Comparison of ENCODE assay signal across 9 cellular contexts in genomic region chrX:57595381-57595811, GRCh38. TPM values are rescaled to one million over a fixed set of nuclear protein-coding genes. Genes with fewer than 3 reads are reported as not detected.
DNase-seq lines count a peak whose midpoint lies in the region; ATAC-seq and TF ChIP-seq lines count a peak whose summit lies in the region.
"Had no signal": no experiment of that assay in that cellular context is flagged by ENCODE, and none has a peak within 500 bp of the region (broad histone marks: within the 10 kb centered on the region; RNA-seq: fewer than 3 reads in every experiment).

No MANE protein-coding gene starts in this region.

- H3K4me3 Mint-ChIP-seq in activated naive CD4-positive, alpha-beta T cell treated with anti-CD3 and anti-CD28 coated beads, Interleukin-2, amount 50 U/mL, for 24 hours: peak overlapping the region; percentile 88
- peak overlapping the region; percentile 64 for H3K4me3 Mint-ChIP-seq in activated CD8-positive, alpha-beta T cell treated with anti-CD3 and anti-CD28 coated beads for 36 hours

- H3K4me1 ChIP-seq in iPS-18a (ENCODE audit: control insufficient read depth, low read depth, low read length): no peaks in the 10 kb centered on the region
- peaks cover 31% of the 10 kb centered on the region for H3K4me1 ChIP-seq in suprapubic skin
- no peaks in the 10 kb centered on the region for H3K4me1 ChIP-seq in mucosa of descending colon (ENCODE audit: low read depth)
- H3K4me1 ChIP-seq in thyroid gland: peaks cover 6 to 14% of the 10 kb centered on the region in 2 donors

- H3K27ac Mint-ChIP-seq in activated naive CD4-positive, alpha-beta T cell treated with anti-CD3 and anti-CD28 coated beads, Interleukin-2, amount 50 U/mL, for 24 hours: no peak overlapping the region
- no peak overlapping the region for H3K27ac Mint-ChIP-seq in activated naive CD4-positive, alpha-beta T cell treated with anti-CD3 and anti-CD28 coated beads, Interleukin-2, amount 50 U/mL, for 72 hours
- peak overlapping the region; percentile 61 for H3K27ac Mint-ChIP-seq in activated CD8-positive, alpha-beta T cell treated with anti-CD3 and anti-CD28 coated beads for 36 hours

- H3K27ac ChIP-seq in iPS-18a (ENCODE audit: low read length) (no peak overlapping the region), suprapubic skin (no peak overlapping the region), thyroid gland (no peak overlapping the region)

- no peaks in the 10 kb centered on the region for H3K36me3 ChIP-seq in iPS-18a (ENCODE audit: control insufficient read depth, low read depth, low read length)
- no peaks in the 10 kb centered on the region for H3K36me3 ChIP-seq in suprapubic skin
- H3K36me3 ChIP-seq in mucosa of descending colon (ENCODE audit: low read depth): no peaks in the 10 kb centered on the region
- H3K36me3 ChIP-seq in thyroid gland: no peaks in the 10 kb centered on the region

- no peak for TF ChIP-seq CTCF in activated CD8-positive, alpha-beta T cell treated with anti-CD3 and anti-CD28 coated beads for 36 hours (IDR thresholded peaks at IDR 0.05)
- TF ChIP-seq CTCF in suprapubic skin (IDR thresholded peaks at IDR 0.05) (no peak), mucosa of descending colon (IDR thresholded peaks at IDR 0.05) (no peak), thyroid gland (IDR thresholded peaks at IDR 0.05) (no peak), GM13977 (IDR thresholded peaks at IDR 0.05; ENCODE audit: extremely low read depth, insufficient read depth, missing control alignments) (no peak)

- H3K27me3 ChIP-seq in iPS-18a (ENCODE audit: control insufficient read depth, insufficient read depth, low read length) (no peaks in the 10 kb centered on the region), suprapubic skin (no peaks in the 10 kb centered on the region), thyroid gland (no peaks in the 10 kb centered on the region)
- H3K27me3 ChIP-seq: body of pancreas had no signal

- H3K36me3 Mint-ChIP-seq in activated naive CD4-positive, alpha-beta T cell treated with anti-CD3 and anti-CD28 coated beads, Interleukin-2, amount 50 U/mL, for 24 hours: peaks cover 22% of the 10 kb centered on the region
- peaks cover 10 to 40% of the 10 kb centered on the region in 2 donors for H3K36me3 Mint-ChIP-seq in activated naive CD4-positive, alpha-beta T cell treated with anti-CD3 and anti-CD28 coated beads, Interleukin-2, amount 50 U/mL, for 72 hours
- peaks cover 36% of the 10 kb centered on the region for H3K36me3 Mint-ChIP-seq in activated CD8-positive, alpha-beta T cell treated with anti-CD3 and anti-CD28 coated beads for 36 hours (ENCODE audit: low read depth)

- H3K9ac ChIP-seq in iPS-18a (ENCODE audit: low read length): peak overlapping the region; percentile 30

- peaks cover 9% of the 10 kb centered on the region for H3K9me3 ChIP-seq in iPS-18a (ENCODE audit: control insufficient read depth, low read depth, low read length)
- H3K9me3 ChIP-seq in suprapubic skin: no peaks in the 10 kb centered on the region
- no peaks in the 10 kb centered on the region for H3K9me3 ChIP-seq in mucosa of descending colon
- H3K9me3 ChIP-seq in thyroid gland: no peaks in the 10 kb centered on the region
- H3K9me3 ChIP-seq: body of pancreas had no signal

- peaks cover 4% of the 10 kb centered on the region for H3K9me3 Mint-ChIP-seq in activated naive CD4-positive, alpha-beta T cell treated with anti-CD3 and anti-CD28 coated beads, Interleukin-2, amount 50 U/mL, for 24 hours
- peaks cover 4 to 7% of the 10 kb centered on the region in 2 donors for H3K9me3 Mint-ChIP-seq in activated naive CD4-positive, alpha-beta T cell treated with anti-CD3 and anti-CD28 coated beads, Interleukin-2, amount 50 U/mL, for 72 hours
- peaks cover 7% of the 10 kb centered on the region for H3K9me3 Mint-ChIP-seq in activated CD8-positive, alpha-beta T cell treated with anti-CD3 and anti-CD28 coated beads for 36 hours

- intact Hi-C loops in activated CD8-positive, alpha-beta T cell treated with anti-CD3 and anti-CD28 coated beads for 36 hours (cut with micrococcal nuclease): no loop called here
- intact Hi-C loops in mucosa of descending colon (cut with DNase I, micrococcal nuclease): no loop called here
- intact Hi-C loops in thyroid gland (cut with DNase I): no loop called here

- TF ChIP-seq POLR2A in suprapubic skin (IDR thresholded peaks at IDR 0.05) (no peak), thyroid gland (IDR thresholded peaks at IDR 0.05) (no peak)

- H3K4me3 ChIP-seq in iPS-18a (ENCODE audit: low read length): peak overlapping the region; percentile 29
- H3K4me3 ChIP-seq in suprapubic skin: peak overlapping the region; percentile 22
- no peak overlapping the region for H3K4me3 ChIP-seq in mucosa of descending colon
- no peak overlapping the region for H3K4me3 ChIP-seq in thyroid gland (replicated peaks in 1 of 3)
- H3K4me3 ChIP-seq: body of pancreas had no signal

- no peaks in the 10 kb centered on the region for H3K27me3 Mint-ChIP-seq in activated naive CD4-positive, alpha-beta T cell treated with anti-CD3 and anti-CD28 coated beads, Interleukin-2, amount 50 U/mL, for 24 hours
- H3K27me3 Mint-ChIP-seq in activated CD8-positive, alpha-beta T cell treated with anti-CD3 and anti-CD28 coated beads for 36 hours: no peaks in the 10 kb centered on the region

- 54% methylated on average over 1 of the region's 1 CpG for WGBS in suprapubic skin
- WGBS in thyroid gland, 2 donors: 77 to 94% methylated on average over 1 of the region's 1 CpG

- ATAC-seq in activated naive CD4-positive, alpha-beta T cell treated with anti-CD3 and anti-CD28 coated beads, Interleukin-2, amount 50 U/mL, for 72 hours: no peak
- no peak for ATAC-seq in activated CD8-positive, alpha-beta T cell treated with anti-CD3 and anti-CD28 coated beads for 36 hours
- ATAC-seq in mucosa of descending colon: no peak
- ATAC-seq: body of pancreas had no signal

- CTCF ChIA-PET in activated CD8-positive, alpha-beta T cell treated with anti-CD3 and anti-CD28 coated beads for 36 hours (lab: Charles Lee): no interaction called here

- POLR2A ChIA-PET in activated CD8-positive, alpha-beta T cell treated with anti-CD3 and anti-CD28 coated beads for 36 hours (lab: Charles Lee): no interaction called here

- TF ChIP-seq EP300 in suprapubic skin (IDR thresholded peaks at IDR 0.05): no peak

- no peak for DNase-seq in activated naive CD4-positive, alpha-beta T cell treated with anti-CD3 and anti-CD28 coated beads, Interleukin-2, amount 50 U/mL, for 72 hours (ENCODE audit: low spot score in 2 of 2)
- no peak for DNase-seq in activated CD8-positive, alpha-beta T cell treated with anti-CD3 and anti-CD28 coated beads for 36 hours
- DNase-seq in suprapubic skin (ENCODE audit: low spot score in 2 of 2) (no peak), mucosa of descending colon (no peak), thyroid gland (no peak), GM13977 (ENCODE audit: low spot score) (no peak)

- in situ Hi-C loops in GM13977 (cut with MboI; ENCODE audit: low pct_unique_long_range_greater_than_20kb, low sequenced_read_pairs, unreplicated experiment): loop anchor here (25.0 kb wide), 1 partner anchor 317 kb away; the partner anchor contains the start of gene ZXDA

- H3K4me1 Mint-ChIP-seq in activated naive CD4-positive, alpha-beta T cell treated with anti-CD3 and anti-CD28 coated beads, Interleukin-2, amount 50 U/mL, for 24 hours: peaks cover 44% of the 10 kb centered on the region
- peaks cover 32% of the 10 kb centered on the region for H3K4me1 Mint-ChIP-seq in activated CD8-positive, alpha-beta T cell treated with anti-CD3 and anti-CD28 coated beads for 36 hours (ENCODE audit: low read depth)

RNA-seq across cellular contexts. Expression of gene ZXDB, which starts 3.6 kb away (rescaled TPM):
- total RNA-seq in activated naive CD4-positive, alpha-beta T cell treated with anti-CD3 and anti-CD28 coated beads, Interleukin-2, amount 50 U/mL, for 72 hours: 1 to 10 TPM; 4.1 to 7.3 TPM
- total RNA-seq in activated CD8-positive, alpha-beta T cell treated with anti-CD3 and anti-CD28 coated beads for 36 hours: 1 to 10 TPM; 6.0 to 6.6 TPM
- 10 to 100 TPM; 17.5 to 26.1 (median 21.4) TPM for total RNA-seq in suprapubic skin
- 1 to 10 TPM; 6.2 to 8.7 (median 6.6) TPM for total RNA-seq in mucosa of descending colon
- 10 to 100 TPM; 13.4 to 19.6 (median 15.4) TPM for total RNA-seq in thyroid gland

Comparison
In these comparisons a context has a peak if more than half of its experiments do, and no peak if none do; other contexts are left out.
1. H3K4me3 ChIP-seq: peak in iPS-18a (single experiment) and suprapubic skin (single experiment); none in mucosa of descending colon (single experiment) and thyroid gland (0 of 3).